In genomic region chr9:90555351-90556057, GRCh38 we compare ENCODE assay signal across 20 cellular contexts.
DNase-seq lines count a peak whose midpoint lies in the region; ATAC-seq and TF ChIP-seq lines count a peak whose summit lies in the region.
"Had no signal": no experiment of that assay in that cellular context is flagged by ENCODE, and none has a peak within 500 bp of the region (broad histone marks: within the 10 kb centered on the region; RNA-seq: fewer than 3 reads in every experiment).

No MANE protein-coding gene starts in this region.

- H3K4me1 Mint-ChIP-seq in MCF 10A (ENCODE audit: insufficient read depth, unreplicated experiment): no peaks in the 10 kb centered on the region

- H2BK120ac ChIP-seq in trophoblast cell (ENCODE audit: insufficient read depth, low read length, poor library complexity): peak overlapping the region; percentile 67

- no peaks in the 10 kb centered on the region for H3K27me3 ChIP-seq in hepatocyte
- H3K27me3 ChIP-seq in liver (ENCODE audit: control insufficient read depth in 4 of 4, insufficient read depth in 4 of 4, low read length in 3 of 4): peaks cover 0 to 13% (median 0%) of the 10 kb centered on the region in 4 donors
- no peaks in the 10 kb centered on the region for H3K27me3 ChIP-seq in trophoblast cell (ENCODE audit: insufficient read depth, low read length)

- H3K9me3 ChIP-seq in hepatocyte (ENCODE audit: low read depth) (no peaks in the 10 kb centered on the region), liver (ENCODE audit: control insufficient read depth in 4 of 4, low read length in 3 of 4) (no peaks in the 10 kb centered on the region), trophoblast cell (ENCODE audit: insufficient read depth, low read depth, low read length) (no peaks in the 10 kb centered on the region)
- H3K9me3 ChIP-seq: SK-N-SH had no signal

- H3K4me3 Mint-ChIP-seq in MCF 10A (ENCODE audit: unreplicated experiment): no peak overlapping the region
- H3K4me3 Mint-ChIP-seq: CD14-positive monocyte had no signal

- TF ChIP-seq CTCF in LNCaP clone FGC (IDR thresholded peaks at IDR 0.05; ENCODE audit: control insufficient read depth, extremely low read depth, insufficient read depth) (no peak), hepatocyte (IDR thresholded peaks at IDR 0.05; ENCODE audit: poor library complexity) (no peak), liver (IDR thresholded peaks at IDR 0.05; ENCODE audit: low read depth, low read length, missing input control) (no peak), MCF 10A (IDR thresholded peaks at IDR 0.05; ENCODE audit: unreplicated experiment) (no peak)

- peak; percentile 99 for DNase-seq in LNCaP clone FGC (ENCODE audit: low read depth)
- peak; percentile 17 for DNase-seq in hepatocyte (ENCODE audit: low spot score)
- no peak for DNase-seq in trophoblast cell
- DNase-seq in MCF 10A (ENCODE audit: unreplicated experiment): no peak
- DNase-seq in cardiac septum (ENCODE audit: low spot score): no peak
- DNase-seq: AML-193, GF-D8, GM23248, HCEC 1CT, NCI-H1694 treated with DMSO at 0.1 percent for 48 hours, NCI-H2227 treated with DMSO at 0.1 percent for 48 hours, NCI-H524, RPMI8226, SHP77 treated with DMSO at 0.1 percent for 48 hours, SK-N-SH had no signal

- ATAC-seq in GM18873 (IDR thresholded peaks at IDR 0.05; ENCODE audit: low FRiP score, unreplicated experiment) (no peak), HG02973 (IDR thresholded peaks at IDR 0.05; ENCODE audit: unreplicated experiment) (no peak)
- ATAC-seq: K562 had no signal

- H3K4me2 ChIP-seq in hepatocyte (no peak overlapping the region), trophoblast cell (ENCODE audit: low read length) (no peak overlapping the region)
- H3K4me2 ChIP-seq: SK-N-SH had no signal

- no peaks in the 10 kb centered on the region for H3K9me2 ChIP-seq in hepatocyte (replicated peaks; ENCODE audit: insufficient read depth)
- H3K9me2 ChIP-seq: SK-N-SH had no signal

- no peaks in the 10 kb centered on the region for H3K4me1 ChIP-seq in hepatocyte (ENCODE audit: insufficient read depth)
- peaks cover 0 to 16% (median 7%) of the 10 kb centered on the region in 4 donors for H3K4me1 ChIP-seq in liver (ENCODE audit: control insufficient read depth in 4 of 4, insufficient read depth in 4 of 4, low read length in 3 of 4)
- H3K4me1 ChIP-seq in trophoblast cell (ENCODE audit: control insufficient read depth in 1 of 2, insufficient read depth in 2 of 2, low read length in 2 of 2): peaks cover 4% of the 10 kb centered on the region in 2 experiments

- no peak overlapping the region for H3K4ac ChIP-seq in trophoblast cell (ENCODE audit: low read depth, low read length)

- no peaks in the 10 kb centered on the region for H3K79me2 ChIP-seq in hepatocyte
- H3K79me2 ChIP-seq in trophoblast cell (ENCODE audit: control insufficient read depth, insufficient read depth, low read length, poor library complexity): peaks cover 2% of the 10 kb centered on the region

- H3K23ac ChIP-seq in trophoblast cell (ENCODE audit: low read length): no peak overlapping the region

- peak overlapping the region; percentile 50 for H2BK12ac ChIP-seq in trophoblast cell (ENCODE audit: low read length)

- no peak overlapping the region for H3K27ac Mint-ChIP-seq in MCF 10A (ENCODE audit: low read depth, unreplicated experiment)
- H3K27ac Mint-ChIP-seq: CD14-positive monocyte had no signal

- no peaks in the 10 kb centered on the region for H3K36me3 ChIP-seq in hepatocyte (replicated peaks; ENCODE audit: insufficient read depth, low read depth)
- H3K36me3 ChIP-seq in liver (ENCODE audit: control insufficient read depth in 4 of 4, insufficient read depth in 3 of 4, low read depth in 1 of 4, low read length in 3 of 4): no peaks in the 10 kb centered on the region
- H3K36me3 ChIP-seq in trophoblast cell (ENCODE audit: control insufficient read depth in 1 of 2, insufficient read depth in 2 of 2, low read length in 2 of 2): no peaks in the 10 kb centered on the region

- intact Hi-C loops in MCF 10A (cut with micrococcal nuclease) (no loop called here), cardiac septum (cut with DNase I) (no loop called here)

- 75% methylated on average over 7 of the region's 7 CpGs for WGBS in hepatocyte (ENCODE audit: low lambda C conversion rate, missing lambda C conversion rate)
- WGBS in liver: 29% methylated on average over 7 of the region's 7 CpGs
- WGBS in trophoblast cell (ENCODE audit: extremely low coverage, insufficient coverage, insufficient read length): no CpG with 5 or more reads among the region's 7 CpGs

- H3K36me3 Mint-ChIP-seq in MCF 10A (ENCODE audit: insufficient read depth, unreplicated experiment): no peaks in the 10 kb centered on the region
- H3K36me3 Mint-ChIP-seq: CD14-positive monocyte had no signal

- no peaks in the 10 kb centered on the region for H3K9me3 Mint-ChIP-seq in MCF 10A (ENCODE audit: unreplicated experiment)

- H4K91ac ChIP-seq in trophoblast cell (ENCODE audit: low read depth, low read length): peak overlapping the region; percentile 88

- no TSS peak for BruUV-seq in MCF 10A (replicated peaks; lab: Mats Ljungman, UMichigan)

- H4K8ac ChIP-seq in trophoblast cell (ENCODE audit: low read depth, low read length): no peak overlapping the region

- H3K27ac ChIP-seq in hepatocyte (peak overlapping the region; percentile 65), liver (ENCODE audit: low read depth in 1 of 2, low read length in 2 of 2) (peak overlapping the region in 1 of 2 donors; percentile 5), trophoblast cell (ENCODE audit: low read depth, low read length) (no peak overlapping the region)
- H3K27ac ChIP-seq: GM23248 had no signal

- H2AFZ ChIP-seq in hepatocyte: no peak overlapping the region
- H2AFZ ChIP-seq in trophoblast cell (ENCODE audit: insufficient read depth, low read length, poor library complexity): no peak overlapping the region
- H2AFZ ChIP-seq: GM23248 had no signal

- no peak overlapping the region for H3K14ac ChIP-seq in trophoblast cell (ENCODE audit: low read length)

- H3K27me3 Mint-ChIP-seq in MCF 10A (ENCODE audit: insufficient read depth, unreplicated experiment): peaks cover 75% of the 10 kb centered on the region

- H3K79me1 ChIP-seq in trophoblast cell (ENCODE audit: low read length): peaks cover 11% of the 10 kb centered on the region

- POLR2A ChIA-PET in MCF 10A (lab: Yijun Ruan, JAX): no interaction called here

- H3K9ac ChIP-seq in liver (ENCODE audit: low read depth in 1 of 2, low read length in 2 of 2): no peak overlapping the region
- H3K9ac ChIP-seq in trophoblast cell (ENCODE audit: low read length): no peak overlapping the region
- H3K9ac ChIP-seq: GM23248, SK-N-SH had no signal

- peak overlapping the region; percentile 53 for H2BK5ac ChIP-seq in trophoblast cell (ENCODE audit: low read depth, low read length, poor library complexity)

- H2AK5ac ChIP-seq in trophoblast cell (ENCODE audit: low read length): peak overlapping the region; percentile 29

- peak in 1 of 2 donors; percentile 46 for TF ChIP-seq RAD21 in liver (IDR thresholded peaks at IDR 0.05)

- no peaks in the 10 kb centered on the region for H4K20me1 ChIP-seq in hepatocyte (ENCODE audit: insufficient read depth, poor library complexity, severe bottlenecking)

- no peak overlapping the region for H3K18ac ChIP-seq in trophoblast cell (ENCODE audit: low read length)

- H3K4me3 ChIP-seq in LNCaP clone FGC (ENCODE audit: low read depth, low read length) (no peak overlapping the region), hepatocyte (no peak overlapping the region), liver (ENCODE audit: low read depth in 1 of 3, low read length in 3 of 3) (no peak overlapping the region), trophoblast cell (ENCODE audit: low read depth, low read length) (no peak overlapping the region)
- H3K4me3 ChIP-seq: GM23248, K562 had no signal

- no peak overlapping the region for H4K12ac ChIP-seq in trophoblast cell (ENCODE audit: low read depth, low read length)

- CTCF ChIA-PET in MCF 10A (lab: Yijun Ruan, JAX): no interaction called here

TF ChIP-seq in liver, 16 proteins besides CTCF, POLR2A, EP300 and RAD21 (continues in another document):
- TF ChIP-seq NR2F2 (IDR thresholded peaks at IDR 0.05) (no peak), EGR1 (IDR thresholded peaks at IDR 0.05; ENCODE audit: low read depth in 2 of 2) (peak in 1 of 2 donors; percentile 72), TAF1 (conservative IDR thresholded peaks at IDR 0.05) (no peak), FOXA1 (IDR thresholded peaks at IDR 0.05) (peak; percentile 70), REST (IDR thresholded peaks at IDR 0.05) (peak; percentile 32), GABPA (IDR thresholded peaks at IDR 0.05 in 1 of 2, conservative IDR thresholded peaks at IDR 0.05 in 1 of 2) (peak in 1 of 2 donors; percentile 17), SP1 (IDR thresholded peaks at IDR 0.05) (no peak), JUND (IDR thresholded peaks at IDR 0.05) (peak in 1 of 2 donors; percentile 85)

Comparison
In these comparisons a context has a peak if more than half of its experiments do, and no peak if none do; other contexts are left out.
1. DNase-seq: peak in LNCaP clone FGC (single experiment) and hepatocyte (single experiment); none in trophoblast cell (0 of 2), MCF 10A (single experiment) and cardiac septum (single experiment).